ENCODE assay signal across 16 cellular contexts in genomic region chr19:38721496-38721895, GRCh38. TPM values are rescaled to one million over a fixed set of nuclear protein-coding genes. Genes with fewer than 3 reads are reported as not detected.
DNase-seq lines count a peak whose midpoint lies in the region; ATAC-seq and TF ChIP-seq lines count a peak whose summit lies in the region.
"Had no signal": no experiment of that assay in that cellular context is flagged by ENCODE, and none has a peak within 500 bp of the region (broad histone marks: within the 10 kb centered on the region; RNA-seq: fewer than 3 reads in every experiment).

No MANE protein-coding gene starts in this region.

- 92 to 97% methylated on average over 20 of the region's 20 CpGs for WGBS in sigmoid colon, 2 donors

- no peak for TF ChIP-seq POLR2A in sigmoid colon (IDR thresholded peaks at IDR 0.05)

- TF ChIP-seq CTCF in 22Rv1 (IDR thresholded peaks at IDR 0.05) = no peak
- no peak for TF ChIP-seq CTCF in RWPE1 (conservative IDR thresholded peaks at IDR 0.05; ENCODE audit: low read depth)
- TF ChIP-seq CTCF in sigmoid colon (IDR thresholded peaks at IDR 0.05) = no peak

- no peak for ATAC-seq in GM18907 (IDR thresholded peaks at IDR 0.05; ENCODE audit: unreplicated experiment)
- ATAC-seq: activated T-cell treated with anti-CD3 and anti-CD28 coated beads, Interleukin-2, amount 50 U/mL, for 72 hours had no signal

- H3K36me3 ChIP-seq in sigmoid colon = peaks cover 61 to 97% (median 82%) of the 10 kb centered on the region in 4 donors
- H3K36me3 ChIP-seq in CD8-positive, alpha-beta memory T cell (ENCODE audit: insufficient read depth, low read length) = no peaks in the 10 kb centered on the region

- no peaks in the 10 kb centered on the region for H3K4me1 Mint-ChIP-seq in activated CD4-positive, alpha-beta T cell treated with anti-CD3 and anti-CD28 coated beads, Interleukin-2, amount 10 ng/mL, durations not matched to agents 7 days and 5 days
- H3K4me1 Mint-ChIP-seq in CD8-positive, alpha-beta memory T cell = peaks cover 5 to 6% (median 5%) of the 10 kb centered on the region in 3 donors

- H3K4me3 ChIP-seq in sigmoid colon = no peak overlapping the region
- no peak overlapping the region for H3K4me3 ChIP-seq in CD8-positive, alpha-beta memory T cell (ENCODE audit: low read length)

- no peak for TF ChIP-seq EP300 in sigmoid colon (IDR thresholded peaks at IDR 0.05)

- intact Hi-C loops in sigmoid colon (cut with DNase I) = loop anchor here (5.0 kb wide), 1 partner anchor 111 kb away; the partner anchor contains the start of gene ECH1

- H3K27ac Mint-ChIP-seq in activated CD4-positive, alpha-beta T cell treated with anti-CD3 and anti-CD28 coated beads, Interleukin-2, amount 10 ng/mL, durations not matched to agents 7 days and 5 days = no peak overlapping the region
- no peak overlapping the region for H3K27ac Mint-ChIP-seq in CD8-positive, alpha-beta memory T cell
- H3K27ac Mint-ChIP-seq: activated T-cell treated with anti-CD3 and anti-CD28 coated beads, Interleukin-2, amount 50 U/mL, for 72 hours had no signal

- H3K27ac ChIP-seq in 22Rv1 = peak overlapping the region; percentile 10; the same call in 1 of the 2 replicates
- H3K27ac ChIP-seq in RWPE1 = peak overlapping the region; percentile 84
- peak overlapping the region; percentile 95 for H3K27ac ChIP-seq in layer of hippocampus (ENCODE audit: low read depth, low read length)
- H3K27ac ChIP-seq in sigmoid colon = peak overlapping the region; percentile 67 to 97 (median 76)
- H3K27ac ChIP-seq in CD8-positive, alpha-beta memory T cell (ENCODE audit: low read depth, low read length) = no peak overlapping the region
- H3K27ac ChIP-seq: parathyroid adenoma had no signal

- H3K27me3 Mint-ChIP-seq in activated CD4-positive, alpha-beta T cell treated with anti-CD3 and anti-CD28 coated beads, Interleukin-2, amount 10 ng/mL, durations not matched to agents 7 days and 5 days = no peaks in the 10 kb centered on the region
- no peaks in the 10 kb centered on the region for H3K27me3 Mint-ChIP-seq in CD8-positive, alpha-beta memory T cell

- H3K27me3 ChIP-seq in layer of hippocampus (ENCODE audit: control insufficient read depth, insufficient read depth, low read length) = no peaks in the 10 kb centered on the region
- H3K27me3 ChIP-seq in sigmoid colon = no peaks in the 10 kb centered on the region
- H3K27me3 ChIP-seq in CD8-positive, alpha-beta memory T cell (ENCODE audit: insufficient read depth, low read length, poor library complexity, severe bottlenecking) = no peaks in the 10 kb centered on the region

- peaks cover 16% of the 10 kb centered on the region for H3K36me3 Mint-ChIP-seq in activated CD4-positive, alpha-beta T cell treated with anti-CD3 and anti-CD28 coated beads, Interleukin-2, amount 10 ng/mL, durations not matched to agents 7 days and 5 days (ENCODE audit: low read depth)
- H3K36me3 Mint-ChIP-seq in CD8-positive, alpha-beta memory T cell = peaks cover 0 to 86% (median 2%) of the 10 kb centered on the region in 3 donors

- H3K9me3 ChIP-seq in sigmoid colon = no peaks in the 10 kb centered on the region
- H3K9me3 ChIP-seq in CD8-positive, alpha-beta memory T cell (ENCODE audit: low read length) = no peaks in the 10 kb centered on the region

- DNase-seq in RWPE1 (ENCODE audit: low spot score) (no peak), sigmoid colon (no peak), ureter (ENCODE audit: low spot score) (no peak)
- no peak for DNase-seq in activated CD4-positive, alpha-beta T cell treated with anti-CD3 and anti-CD28 coated beads, Interleukin-2, amount 10 ng/mL, durations not matched to agents 7 days and 5 days
- DNase-seq in CD8-positive, alpha-beta memory T cell = no peak
- DNase-seq: activated T-cell treated with anti-CD3 and anti-CD28 coated beads, Interleukin-2, amount 50 U/mL, for 72 hours; GF-D8; mammary epithelial cell; SHP77 treated with DMSO at 0.1 percent for 48 hours; T-helper 9 cell had no signal

- CTCF ChIA-PET in RWPE1 (lab: Yijun Ruan, JAX) = no interaction called here
- CTCF ChIA-PET in activated CD4-positive, alpha-beta T cell treated with anti-CD3 and anti-CD28 coated beads, Interleukin-2, amount 10 ng/mL, durations not matched to agents 7 days and 5 days (lab: Charles Lee) = no interaction called here
- CTCF ChIA-PET in CD8-positive, alpha-beta memory T cell (lab: Charles Lee) = no interaction called here

- H3K4me3 Mint-ChIP-seq in activated CD4-positive, alpha-beta T cell treated with anti-CD3 and anti-CD28 coated beads, Interleukin-2, amount 10 ng/mL, durations not matched to agents 7 days and 5 days = no peak overlapping the region
- no peak overlapping the region for H3K4me3 Mint-ChIP-seq in CD8-positive, alpha-beta memory T cell
- H3K4me3 Mint-ChIP-seq: activated T-cell treated with anti-CD3 and anti-CD28 coated beads, Interleukin-2, amount 50 U/mL, for 72 hours had no signal

- no peaks in the 10 kb centered on the region for H3K9me3 Mint-ChIP-seq in activated CD4-positive, alpha-beta T cell treated with anti-CD3 and anti-CD28 coated beads, Interleukin-2, amount 10 ng/mL, durations not matched to agents 7 days and 5 days
- no peaks in the 10 kb centered on the region for H3K9me3 Mint-ChIP-seq in CD8-positive, alpha-beta memory T cell
- H3K9me3 Mint-ChIP-seq: activated T-cell treated with anti-CD3 and anti-CD28 coated beads, Interleukin-2, amount 50 U/mL, for 72 hours had no signal

- H3K4me1 ChIP-seq in sigmoid colon = peaks cover 0 to 51% (median 32%) of the 10 kb centered on the region in 4 donors
- H3K4me1 ChIP-seq in CD8-positive, alpha-beta memory T cell (ENCODE audit: insufficient read depth, low read length) = no peaks in the 10 kb centered on the region

- POLR2A ChIA-PET in RWPE1 (lab: Yijun Ruan, JAX; ENCODE audit: low non-redundant PET) = no interaction called here
- POLR2A ChIA-PET in activated CD4-positive, alpha-beta T cell treated with anti-CD3 and anti-CD28 coated beads, Interleukin-2, amount 10 ng/mL, durations not matched to agents 7 days and 5 days (lab: Charles Lee) = no interaction called here
- POLR2A ChIA-PET in CD8-positive, alpha-beta memory T cell (lab: Charles Lee) = no interaction called here

RNA-seq across cellular contexts. Expression of gene CAPN12, which starts 22.8 kb away (rescaled TPM):
- 1 to 10 TPM in 1 of 4 donors, under 1 TPM in 2, not detected in 1; 0.33 to 3.0 (median 0.54) TPM for total RNA-seq in sigmoid colon
- 10 to 100 TPM in 1 of 3 donors, 1 to 10 TPM in 2; 5.3 to 14.3 (median 6.0) TPM for polyA plus RNA-seq in sigmoid colon
- 1 to 10 TPM; 3.5 to 3.7 TPM for total RNA-seq in activated CD4-positive, alpha-beta T cell treated with anti-CD3 and anti-CD28 coated beads, Interleukin-2, amount 10 ng/mL, durations not matched to agents 7 days and 5 days
- 1 to 10 TPM; 5.2 to 5.3 TPM for total RNA-seq in CD8-positive, alpha-beta memory T cell
- polyA plus RNA-seq in CD8-positive, alpha-beta memory T cell = 19.5 TPM
- 27.6 TPM for total RNA-seq in ureter

RNA-seq across cellular contexts. Expression of gene LGALS7, which starts 51.8 kb away (rescaled TPM):
- total RNA-seq in sigmoid colon (not detected), ureter (not detected)
- polyA plus RNA-seq in sigmoid colon = not detected
- not detected for total RNA-seq in activated CD4-positive, alpha-beta T cell treated with anti-CD3 and anti-CD28 coated beads, Interleukin-2, amount 10 ng/mL, durations not matched to agents 7 days and 5 days
- not detected for total RNA-seq in CD8-positive, alpha-beta memory T cell
- not detected for polyA plus RNA-seq in CD8-positive, alpha-beta memory T cell
- total RNA-seq: activated T-cell treated with anti-CD3 and anti-CD28 coated beads, Interleukin-2, amount 50 U/mL, for 72 hours; fibroblast of lung had no signal
- polyA plus RNA-seq: AG04450, fibroblast of lung had no signal
